ENCODE assay signal across 1 cellular context in the genomic region with DNA sequence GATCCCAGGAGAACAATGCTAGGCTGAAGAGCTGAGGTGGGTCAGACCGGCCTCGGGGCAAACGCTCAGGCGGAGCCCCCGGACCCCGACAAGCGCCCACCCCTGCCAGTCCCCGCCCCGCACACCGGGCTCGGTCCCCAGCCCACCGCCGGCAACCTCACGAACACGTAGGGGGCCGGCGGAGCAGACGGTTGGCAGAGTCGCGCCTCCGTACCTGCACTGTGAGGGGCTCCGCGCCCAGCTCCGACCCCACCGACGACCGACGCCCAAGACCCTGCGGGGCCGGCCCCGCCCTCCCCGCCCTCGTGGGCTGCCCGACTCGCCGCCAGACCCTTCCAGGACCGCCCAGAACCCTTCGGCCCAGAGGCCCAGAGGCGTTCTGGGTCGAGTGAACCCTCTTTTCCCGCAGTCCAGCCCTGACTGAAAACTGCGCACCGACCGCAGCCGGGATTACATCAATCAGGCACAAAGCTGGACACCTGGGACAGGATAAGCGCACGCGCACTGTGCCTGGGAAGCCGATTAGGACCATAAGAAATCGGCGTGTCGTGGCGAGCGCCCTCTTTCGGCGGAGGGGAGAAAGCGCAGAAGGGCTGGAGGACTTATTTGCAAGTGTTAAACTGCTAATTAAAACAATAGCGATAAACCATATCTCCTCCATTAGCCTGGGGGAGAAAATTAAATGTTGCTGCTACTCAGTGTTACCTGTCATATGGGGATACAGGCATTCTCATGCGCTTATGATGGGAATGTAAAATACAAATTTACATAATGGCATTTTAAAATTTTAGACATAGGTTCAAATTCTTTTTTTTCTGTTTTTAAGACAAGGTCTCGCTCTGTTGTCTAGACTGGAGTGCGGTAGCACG.
TF ChIP-seq lines count a peak whose summit lies in the region.

No MANE protein-coding gene starts in this region.

TF ChIP-seq in K562, 482 proteins besides CTCF, POLR2A, EP300 and RAD21 (continued from another document and continues in another):
- TF ChIP-seq ZNF449 (CRISPR knock-in tag; IDR thresholded peaks at IDR 0.05), result no peak
- no peak for TF ChIP-seq CAMTA2 (CRISPR knock-in tag; conservative IDR thresholded peaks at IDR 0.05)
- TF ChIP-seq ZNF134 (CRISPR knock-in tag; conservative IDR thresholded peaks at IDR 0.05), result no peak
- 0 out of 2 replicates have a peak, but pooled peaks have one; percentile 39 for TF ChIP-seq REST (CRISPR knock-in tag; IDR thresholded peaks at IDR 0.05; ENCODE audit: low read depth)
- 0 out of 2 replicates have a peak, but pooled peaks have one; percentile 19 for TF ChIP-seq ZNF263 (CRISPR knock-in tag; IDR thresholded peaks at IDR 0.05; ENCODE audit: borderline replicate concordance)
- TF ChIP-seq PHB2 (IDR thresholded peaks at IDR 0.05; ENCODE audit: low read depth), result no peak
- no peak for TF ChIP-seq CGGBP1 (CRISPR knock-in tag; IDR thresholded peaks at IDR 0.05)
- TF ChIP-seq FOS (IDR thresholded peaks at IDR 0.05; ENCODE audit: extremely low read depth, insufficient read length), result no peak
- no peak for TF ChIP-seq FOXK2 (conservative IDR thresholded peaks at IDR 0.05 in 1 of 2, IDR thresholded peaks at IDR 0.05 in 1 of 2; ENCODE audit: low read depth in 2 of 2)
- no peak for TF ChIP-seq RERE (CRISPR knock-in tag; IDR thresholded peaks at IDR 0.05; ENCODE audit: borderline replicate concordance)
- peak; percentile 92 for TF ChIP-seq DACH1 (IDR thresholded peaks at IDR 0.05; ENCODE audit: partially characterized antibody)
- TF ChIP-seq, protein P1, sequence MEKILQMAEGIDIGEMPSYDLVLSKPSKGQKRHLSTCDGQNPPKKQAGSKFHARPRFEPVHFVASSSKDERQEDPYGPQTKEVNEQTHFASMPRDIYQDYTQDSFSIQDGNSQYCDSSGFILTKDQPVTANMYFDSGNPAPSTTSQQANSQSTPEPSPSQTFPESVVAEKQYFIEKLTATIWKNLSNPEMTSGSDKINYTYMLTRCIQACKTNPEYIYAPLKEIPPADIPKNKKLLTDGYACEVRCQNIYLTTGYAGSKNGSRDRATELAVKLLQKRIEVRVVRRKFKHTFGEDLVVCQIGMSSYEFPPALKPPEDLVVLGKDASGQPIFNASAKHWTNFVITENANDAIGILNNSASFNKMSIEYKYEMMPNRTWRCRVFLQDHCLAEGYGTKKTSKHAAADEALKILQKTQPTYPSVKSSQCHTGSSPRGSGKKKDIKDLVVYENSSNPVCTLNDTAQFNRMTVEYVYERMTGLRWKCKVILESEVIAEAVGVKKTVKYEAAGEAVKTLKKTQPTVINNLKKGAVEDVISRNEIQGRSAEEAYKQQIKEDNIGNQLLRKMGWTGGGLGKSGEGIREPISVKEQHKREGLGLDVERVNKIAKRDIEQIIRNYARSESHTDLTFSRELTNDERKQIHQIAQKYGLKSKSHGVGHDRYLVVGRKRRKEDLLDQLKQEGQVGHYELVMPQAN (IDR thresholded peaks at IDR 0.05; ENCODE audit: borderline replicate concordance), result no peak
- peak; percentile 67 for TF ChIP-seq SP1 (CRISPR knock-in tag; IDR thresholded peaks at IDR 0.05)
- no peak for TF ChIP-seq ZNF561 (CRISPR knock-in tag; conservative IDR thresholded peaks at IDR 0.05)
- TF ChIP-seq RFX1 (IDR thresholded peaks at IDR 0.05), result no peak
- TF ChIP-seq MYBL2 (IDR thresholded peaks at IDR 0.05; ENCODE audit: low read depth), result no peak
- TF ChIP-seq MYBL2 (CRISPR knock-in tag; IDR thresholded peaks at IDR 0.05; ENCODE audit: borderline replicate concordance), result no peak
- no peak for TF ChIP-seq TRIM24 (IDR thresholded peaks at IDR 0.05)
- no peak for TF ChIP-seq MCM2 (IDR thresholded peaks at IDR 0.05; ENCODE audit: low read depth)
- TF ChIP-seq ZFP36 (IDR thresholded peaks at IDR 0.05; ENCODE audit: low read depth, low read length, partially characterized antibody), result no peak
- TF ChIP-seq ZBTB5 (IDR thresholded peaks at IDR 0.05), result no peak
- TF ChIP-seq NBN (IDR thresholded peaks at IDR 0.05; ENCODE audit: low read depth), result peak; percentile 63
- no peak for TF ChIP-seq ZFP30 (CRISPR knock-in tag; IDR thresholded peaks at IDR 0.05; ENCODE audit: borderline replicate concordance)
- peak; percentile 69; the same call in 1 of the 2 replicates for TF ChIP-seq GABPB1 (CRISPR knock-in tag; IDR thresholded peaks at IDR 0.05)
- TF ChIP-seq RCOR1 (IDR thresholded peaks at IDR 0.05; ENCODE audit: borderline replicate concordance in 1 of 2, low read depth in 2 of 2, low read length in 2 of 2), result peak in 1 of 2 experiments; percentile 57; a peak in 2 of 4 replicates
- TF ChIP-seq KLF6 (CRISPR knock-in tag; IDR thresholded peaks at IDR 0.05; ENCODE audit: borderline replicate concordance), result 0 out of 2 replicates have a peak, but pooled peaks have one; percentile 13
- no peak for TF ChIP-seq NR2F6 (CRISPR knock-in tag; IDR thresholded peaks at IDR 0.05)
- TF ChIP-seq TEAD4 (IDR thresholded peaks at IDR 0.05; ENCODE audit: low read length), result 0 out of 2 replicates have a peak, but pooled peaks have one; percentile 37
- TF ChIP-seq TEAD4 (CRISPR knock-in tag; IDR thresholded peaks at IDR 0.05; ENCODE audit: borderline replicate concordance), result no peak
- no peak for TF ChIP-seq CEBPG (CRISPR knock-in tag; IDR thresholded peaks at IDR 0.05)
- TF ChIP-seq CEBPG (tag; conservative IDR thresholded peaks at IDR 0.05 in 1 of 2, IDR thresholded peaks at IDR 0.05 in 1 of 2), result no peak
- TF ChIP-seq CREB3 (tag; conservative IDR thresholded peaks at IDR 0.05; ENCODE audit: low read depth), result no peak
- TF ChIP-seq FOXP1 (CRISPR knock-in tag; IDR thresholded peaks at IDR 0.05), result no peak
- peak; percentile 87 for TF ChIP-seq RB1 (IDR thresholded peaks at IDR 0.05; ENCODE audit: low read depth)
- no peak for TF ChIP-seq HEY1 (CRISPR knock-in tag; IDR thresholded peaks at IDR 0.05; ENCODE audit: borderline replicate concordance)
- 0 out of 2 replicates have a peak, but pooled peaks have one; percentile 9 for TF ChIP-seq BHLHE40 (IDR thresholded peaks at IDR 0.05; ENCODE audit: low read length)
- TF ChIP-seq RUNX1 (IDR thresholded peaks at IDR 0.05; ENCODE audit: low read depth), result no peak
- no peak for TF ChIP-seq ZNF551 (CRISPR knock-in tag; IDR thresholded peaks at IDR 0.05)
- peak in 2 of 3 experiments; percentile 16 to 38 for TF ChIP-seq YY1 (IDR thresholded peaks at IDR 0.05; ENCODE audit: borderline replicate concordance in 1 of 3, control insufficient read depth in 1 of 3, extremely low read depth in 1 of 3, insufficient read depth in 3 of 3, insufficient read length in 1 of 3, insufficient replicate concordance in 2 of 3, low read depth in 1 of 3, low read length in 2 of 3)
